Comparison of ENCODE assay signal across 16 cellular contexts in the genomic region with DNA sequence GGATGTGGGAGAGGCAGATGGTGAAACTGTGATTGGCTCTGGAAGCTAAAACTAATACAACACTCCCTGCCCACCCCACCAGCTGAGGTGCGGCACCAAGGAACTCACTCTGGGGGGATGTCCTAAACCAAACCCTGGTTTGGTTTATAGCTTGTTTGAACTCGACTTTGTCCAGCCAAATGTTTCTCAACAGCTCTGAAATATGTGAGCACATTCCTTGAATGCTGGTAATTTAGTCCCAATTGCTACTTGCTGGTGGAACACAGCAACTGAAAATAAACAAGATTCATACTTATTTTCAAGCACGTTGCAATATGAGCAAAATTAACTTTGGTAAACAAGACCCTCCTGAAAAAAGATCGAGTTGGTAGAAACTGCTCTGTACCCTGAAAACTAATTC. TPM values are rescaled to one million over a fixed set of nuclear protein-coding genes. Genes with fewer than 3 reads are reported as not detected.
DNase-seq lines count a peak whose midpoint lies in the region; ATAC-seq and TF ChIP-seq lines count a peak whose summit lies in the region.
"Had no signal": no experiment of that assay in that cellular context is flagged by ENCODE, and none has a peak within 500 bp of the region (broad histone marks: within the 10 kb centered on the region; RNA-seq: fewer than 3 reads in every experiment).

No MANE protein-coding gene starts in this region.

- CTCF ChIA-PET in HEK293T (lab: Yijun Ruan, JAX) = interaction anchor here (0.6 kb wide), 1 partner anchor 1530 kb away, joined by 3 read pairs; no protein-coding TSS in a partner anchor

- no peaks in the 10 kb centered on the region for H3K9me3 ChIP-seq in adipocyte (ENCODE audit: control insufficient read depth, low read length)
- H3K9me3 ChIP-seq: HAP-1 had no signal

- H3K9ac ChIP-seq in adipocyte (ENCODE audit: low read length) = no peak overlapping the region

- no peaks in the 10 kb centered on the region for H3K4me1 ChIP-seq in adipocyte (ENCODE audit: control insufficient read depth, insufficient read depth, low read length)
- H3K4me1 ChIP-seq: HAP-1 had no signal

- DNase-seq in activated T-cell treated with anti-CD3 and anti-CD28 coated beads, Interleukin-2, amount 50 U/mL, for 72 hours = no peak
- DNase-seq in activated T-cell treated with anti-CD3 and anti-CD28 coated beads for 4 hours = no peak
- peak; percentile 1 for DNase-seq in adipocyte (ENCODE audit: low read depth)
- DNase-seq in fibroblast of pulmonary artery (ENCODE audit: low read depth) = peak; percentile 2
- DNase-seq in ecto neural progenitor cell (ENCODE audit: low spot score) = no peak
- no peak for DNase-seq in KG1 (lab: John Stamatoyannopoulos, UW)
- no peak for DNase-seq in DMS 273 treated with DMSO at 0.1 percent for 48 hours (lab: John Stamatoyannopoulos, UW)
- no peak for DNase-seq in HEK293T (ENCODE audit: extremely low spot score)
- DNase-seq: C1 segment of cervical spinal cord; Calu3; CD4-positive, alpha-beta T cell; DMS79; EL; HFFc6 had no signal

- H3K36me3 ChIP-seq in adipocyte (ENCODE audit: control insufficient read depth, insufficient read depth, low read length, severe bottlenecking) = no peaks in the 10 kb centered on the region
- H3K36me3 ChIP-seq: HAP-1 had no signal

- ATAC-seq in activated T-cell treated with anti-CD3 and anti-CD28 coated beads, Interleukin-2, amount 50 U/mL, for 72 hours (replicated peaks in 1 of 2) = no peak
- ATAC-seq: K562 had no signal

- H3K4me3 Mint-ChIP-seq in activated T-cell treated with anti-CD3 and anti-CD28 coated beads, Interleukin-2, amount 50 U/mL, for 72 hours = no peak overlapping the region
- H3K4me3 Mint-ChIP-seq: CD4-positive, alpha-beta T cell; HFFc6 had no signal

- H3K27me3 Mint-ChIP-seq in activated T-cell treated with anti-CD3 and anti-CD28 coated beads, Interleukin-2, amount 50 U/mL, for 72 hours (ENCODE audit: low read depth) = no peaks in the 10 kb centered on the region
- H3K27me3 Mint-ChIP-seq: CD4-positive, alpha-beta T cell had no signal

- peaks cover 12% of the 10 kb centered on the region for H3K27me3 ChIP-seq in adipocyte (replicated peaks; ENCODE audit: control insufficient read depth, insufficient read depth, low read length)

- H3K4me3 ChIP-seq in adipocyte (ENCODE audit: low read length) = no peak overlapping the region
- H3K4me3 ChIP-seq in fibroblast of pulmonary artery (replicated peaks; ENCODE audit: low read depth, low read length) = no peak overlapping the region
- H3K4me3 ChIP-seq: HAP-1, K562 had no signal

- H3K36me3 Mint-ChIP-seq in activated T-cell treated with anti-CD3 and anti-CD28 coated beads, Interleukin-2, amount 50 U/mL, for 72 hours (ENCODE audit: insufficient read depth in 2 of 2) = no peaks in the 10 kb centered on the region

- POLR2A ChIA-PET in HEK293T (lab: Yijun Ruan, JAX) = no interaction called here

- peak overlapping the region; percentile 17 for H3K27ac Mint-ChIP-seq in activated T-cell treated with anti-CD3 and anti-CD28 coated beads, Interleukin-2, amount 50 U/mL, for 72 hours
- H3K27ac Mint-ChIP-seq: CD4-positive, alpha-beta T cell; HFFc6 had no signal

- no peaks in the 10 kb centered on the region for H3K4me1 Mint-ChIP-seq in activated T-cell treated with anti-CD3 and anti-CD28 coated beads, Interleukin-2, amount 50 U/mL, for 72 hours (ENCODE audit: low read depth)

- TF ChIP-seq CTCF in fibroblast of pulmonary artery (IDR thresholded peaks at IDR 0.05; ENCODE audit: low read length, missing control alignments) = no peak

- no peaks in the 10 kb centered on the region for H3K9me3 Mint-ChIP-seq in activated T-cell treated with anti-CD3 and anti-CD28 coated beads, Interleukin-2, amount 50 U/mL, for 72 hours
- H3K9me3 Mint-ChIP-seq: CD4-positive, alpha-beta T cell had no signal

TF ChIP-seq in HEK293T, 16 proteins besides CTCF, POLR2A, EP300 and RAD21:
- TF ChIP-seq HDGF (IDR thresholded peaks at IDR 0.05; ENCODE audit: borderline replicate concordance) = no peak
- TF ChIP-seq FOXK2 (IDR thresholded peaks at IDR 0.05) = no peak
- TF ChIP-seq TARDBP (IDR thresholded peaks at IDR 0.05) = no peak
- TF ChIP-seq ARNT (IDR thresholded peaks at IDR 0.05) = no peak
- TF ChIP-seq NFRKB (IDR thresholded peaks at IDR 0.05) = no peak
- TF ChIP-seq CTBP1 (IDR thresholded peaks at IDR 0.05; ENCODE audit: borderline replicate concordance) = no peak
- TF ChIP-seq FOXA1 (IDR thresholded peaks at IDR 0.05) = no peak
- TF ChIP-seq BHLHE40 (IDR thresholded peaks at IDR 0.05; ENCODE audit: borderline replicate concordance) = no peak
- TF ChIP-seq SUZ12 (IDR thresholded peaks at IDR 0.05) = no peak
- TF ChIP-seq SP1 (IDR thresholded peaks at IDR 0.05) = no peak
- no peak for TF ChIP-seq PKNOX1 (IDR thresholded peaks at IDR 0.05)
- TF ChIP-seq LEF1 (IDR thresholded peaks at IDR 0.05; ENCODE audit: borderline replicate concordance) = no peak
- no peak for TF ChIP-seq L3MBTL2 (conservative IDR thresholded peaks at IDR 0.05)
- TF ChIP-seq ZNF384 (IDR thresholded peaks at IDR 0.05) = no peak
- TF ChIP-seq ELF4 (IDR thresholded peaks at IDR 0.05) = no peak

RNA-seq across cellular contexts. Expression of gene CARD11, which starts 39.7 kb away (rescaled TPM):
- 100 to 1,000 TPM; 101 to 114 TPM for total RNA-seq in activated T-cell treated with anti-CD3 and anti-CD28 coated beads, Interleukin-2, amount 50 U/mL, for 72 hours
- total RNA-seq: HFFc6 had no signal

Comparison
In these comparisons a context has a peak if more than half of its experiments do, and no peak if none do; other contexts are left out.
1. DNase-seq: peak in adipocyte (single experiment) and fibroblast of pulmonary artery (single experiment); none in activated T-cell treated with anti-CD3 and anti-CD28 coated beads, Interleukin-2, amount 50 U/mL, for 72 hours (0 of 2), activated T-cell treated with anti-CD3 and anti-CD28 coated beads for 4 hours (single experiment), ecto neural progenitor cell (single experiment), KG1 (single experiment), DMS 273 treated with DMSO at 0.1 percent for 48 hours (single experiment) and HEK293T (single experiment).